Comparison of ENCODE assay signal across 18 cellular contexts in genomic region chr18:24677011-24677410, GRCh38.
DNase-seq lines count a peak whose midpoint lies in the region; TF ChIP-seq lines count a peak whose summit lies in the region.
"Had no signal": no experiment of that assay in that cellular context is flagged by ENCODE, and none has a peak within 500 bp of the region (broad histone marks: within the 10 kb centered on the region; RNA-seq: fewer than 3 reads in every experiment).

No MANE protein-coding gene starts in this region.

- peak; percentile 28 for DNase-seq in AG09319 (ENCODE audit: extremely low read depth, low read depth)
- peak; percentile 29 for DNase-seq in GM03348 (ENCODE audit: low spot score)
- peak; percentile 60 for DNase-seq in M059J (ENCODE audit: low read depth)
- DNase-seq in fibroblast of lung (ENCODE audit: low read depth in 2 of 2), result peak; percentile 11 to 50
- no peak for DNase-seq in GM13976 (ENCODE audit: low spot score)
- no peak for DNase-seq in epidermal melanocyte (ENCODE audit: insufficient read length, low spot score)
- DNase-seq in NCI-H2081 (lab: John Stamatoyannopoulos, UW), result no peak
- DNase-seq in NCI-H748 (lab: John Stamatoyannopoulos, UW; ENCODE audit: unreplicated experiment), result no peak
- DNase-seq: CD4-positive, alpha-beta T cell; DMS53; Karpas-422; NCI-H1105 treated with DMSO at 0.1 percent for 48 hours; NCI-H1694 treated with DMSO at 0.1 percent for 48 hours; NCI-H748 treated with DMSO at 0.1 percent for 48 hours; SW 1271 had no signal

- H2AFZ ChIP-seq in fibroblast of lung (ENCODE audit: low read length), result no peak overlapping the region
- H2AFZ ChIP-seq: GM23338 had no signal

- no peaks in the 10 kb centered on the region for H4K20me1 ChIP-seq in fibroblast of lung (ENCODE audit: control insufficient read depth, extremely low read depth, insufficient read depth, low read length)

- H3K9ac ChIP-seq in fibroblast of lung (ENCODE audit: insufficient read depth, low read length), result no peak overlapping the region

- H3K27me3 ChIP-seq in fibroblast of lung (ENCODE audit: control insufficient read depth, insufficient read depth, low read length), result no peaks in the 10 kb centered on the region
- H3K27me3 ChIP-seq: SJSA1 had no signal

- TF ChIP-seq CTCF in AG09319 (IDR thresholded peaks at IDR 0.05; ENCODE audit: low read depth, low read length), result no peak
- TF ChIP-seq CTCF in fibroblast of lung (conservative IDR thresholded peaks at IDR 0.05 in 1 of 2, IDR thresholded peaks at IDR 0.05 in 1 of 2; ENCODE audit: low read depth in 1 of 2, low read length in 2 of 2), result no peak
- no peak for TF ChIP-seq CTCF in GM13976 (IDR thresholded peaks at IDR 0.05; ENCODE audit: borderline replicate concordance, control extremely low read depth, extremely low read depth, insufficient read depth, missing control alignments)

- H3K4me3 ChIP-seq in fibroblast of lung (replicated peaks in 1 of 4; ENCODE audit: control extremely low read depth in 1 of 4, insufficient read depth in 1 of 4, low read depth in 3 of 4, low read length in 4 of 4), result no peak overlapping the region
- H3K4me3 ChIP-seq: A549, GM23338, SJSA1 had no signal

- H3K36me3 ChIP-seq in fibroblast of lung (ENCODE audit: control insufficient read depth, insufficient read depth, low read length), result no peaks in the 10 kb centered on the region
- H3K36me3 ChIP-seq: SJSA1 had no signal

- no peaks in the 10 kb centered on the region for H3K79me2 ChIP-seq in fibroblast of lung (ENCODE audit: control insufficient read depth, insufficient read depth, low read length)

- H3K4me2 ChIP-seq in fibroblast of lung (ENCODE audit: extremely low read depth, insufficient read depth, low read length), result no peak overlapping the region
- H3K4me2 ChIP-seq: A549, GM23338 had no signal

- H3K27ac ChIP-seq in fibroblast of lung (ENCODE audit: insufficient read depth, low read length), result no peak overlapping the region
- H3K27ac ChIP-seq: A549, SJSA1 had no signal

- no peaks in the 10 kb centered on the region for H3K9me3 ChIP-seq in fibroblast of lung (ENCODE audit: control insufficient read depth, insufficient read depth, low read depth, low read length)
- H3K9me3 ChIP-seq: A549, SJSA1 had no signal

- H3K4me1 ChIP-seq in fibroblast of lung (ENCODE audit: control insufficient read depth, extremely low read depth, insufficient read depth, low read length), result no peaks in the 10 kb centered on the region
- H3K4me1 ChIP-seq: A549, SJSA1 had no signal

- in situ Hi-C loops in GM13976 (cut with MboI; ENCODE audit: low sequenced_read_pairs, unreplicated experiment), result no loop called here

Comparison
In these comparisons a context has a peak if more than half of its experiments do, and no peak if none do; other contexts are left out.
1. DNase-seq: peak in AG09319 (single experiment), GM03348 (single experiment), M059J (single experiment) and fibroblast of lung (2 of 2); none in GM13976 (single experiment), epidermal melanocyte (single experiment), NCI-H2081 (0 of 2) and NCI-H748 (single experiment).